ENCODE assay signal across 1 cellular context in the genomic region with DNA sequence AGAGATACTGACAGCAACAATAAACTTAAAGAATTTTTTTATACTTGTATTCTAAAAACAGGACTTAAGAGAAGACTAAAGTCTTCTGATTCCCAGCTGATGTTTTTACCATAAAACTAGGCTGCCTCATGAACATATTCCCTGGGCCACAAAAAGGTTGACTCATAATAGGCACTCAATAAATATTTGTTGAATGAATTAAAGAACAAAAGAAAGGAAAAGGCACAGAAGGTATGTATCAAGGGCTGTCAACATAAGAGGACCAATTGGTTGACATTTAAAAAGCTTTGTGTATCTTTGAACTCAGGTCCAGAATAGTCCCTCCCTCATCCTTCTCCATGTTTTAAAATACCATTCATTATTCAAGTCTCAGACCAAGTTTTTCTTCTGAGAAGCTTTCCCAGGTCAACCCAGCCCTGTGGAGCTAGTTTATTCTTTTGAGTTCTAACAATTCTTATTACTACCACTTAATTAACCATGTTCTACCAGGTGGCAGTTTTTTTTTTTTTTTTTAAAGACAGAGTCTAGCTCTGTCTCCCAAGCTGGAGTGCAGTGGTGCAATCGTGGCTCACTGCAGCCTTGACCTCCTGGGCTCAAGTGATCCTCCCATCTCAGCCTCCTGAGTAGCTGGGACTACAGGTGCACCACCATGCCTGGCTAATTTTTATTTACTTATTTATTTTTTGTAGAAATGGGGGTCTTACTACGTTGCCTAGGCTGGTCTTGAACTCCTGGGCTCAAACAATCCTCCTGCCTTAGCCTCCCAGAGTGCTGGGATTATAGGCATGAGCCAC.
TF ChIP-seq lines count a peak whose summit lies in the region.

No MANE protein-coding gene starts in this region.

TF ChIP-seq in SK-N-SH, 30 proteins besides CTCF, POLR2A, EP300 and RAD21:
- TF ChIP-seq SMC3 (IDR thresholded peaks at IDR 0.05; ENCODE audit: low read depth, low read length) (no peak), MEF2A (IDR thresholded peaks at IDR 0.05; ENCODE audit: borderline replicate concordance, low read depth) (no peak), RFX5 (IDR thresholded peaks at IDR 0.05; ENCODE audit: low read length) (no peak), FOSL2 (IDR thresholded peaks at IDR 0.05; ENCODE audit: borderline replicate concordance, low read depth) (no peak), RCOR1 (IDR thresholded peaks at IDR 0.05; ENCODE audit: low read length) (no peak), NRF1 (IDR thresholded peaks at IDR 0.05; ENCODE audit: low read depth, low read length) (no peak), FOXJ3 (CRISPR knock-in tag; IDR thresholded peaks at IDR 0.05) (no peak), TEAD4 (IDR thresholded peaks at IDR 0.05; ENCODE audit: borderline replicate concordance, insufficient read depth) (no peak), RXRA (IDR thresholded peaks at IDR 0.05; ENCODE audit: borderline replicate concordance, low read depth) (no peak), TCF12 (IDR thresholded peaks at IDR 0.05) (no peak)
- TF ChIP-seq, protein P1, sequence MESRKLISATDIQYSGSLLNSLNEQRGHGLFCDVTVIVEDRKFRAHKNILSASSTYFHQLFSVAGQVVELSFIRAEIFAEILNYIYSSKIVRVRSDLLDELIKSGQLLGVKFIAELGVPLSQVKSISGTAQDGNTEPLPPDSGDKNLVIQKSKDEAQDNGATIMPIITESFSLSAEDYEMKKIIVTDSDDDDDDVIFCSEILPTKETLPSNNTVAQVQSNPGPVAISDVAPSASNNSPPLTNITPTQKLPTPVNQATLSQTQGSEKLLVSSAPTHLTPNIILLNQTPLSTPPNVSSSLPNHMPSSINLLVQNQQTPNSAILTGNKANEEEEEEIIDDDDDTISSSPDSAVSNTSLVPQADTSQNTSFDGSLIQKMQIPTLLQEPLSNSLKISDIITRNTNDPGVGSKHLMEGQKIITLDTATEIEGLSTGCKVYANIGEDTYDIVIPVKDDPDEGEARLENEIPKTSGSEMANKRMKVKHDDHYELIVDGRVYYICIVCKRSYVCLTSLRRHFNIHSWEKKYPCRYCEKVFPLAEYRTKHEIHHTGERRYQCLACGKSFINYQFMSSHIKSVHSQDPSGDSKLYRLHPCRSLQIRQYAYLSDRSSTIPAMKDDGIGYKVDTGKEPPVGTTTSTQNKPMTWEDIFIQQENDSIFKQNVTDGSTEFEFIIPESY (IDR thresholded peaks at IDR 0.05; ENCODE audit: borderline replicate concordance, low read depth) = no peak
TF ChIP-seq in SK-N-SH: peak in this region for 0.
